Comparison of ENCODE assay signal across 19 cellular contexts in genomic region chr9:114884787-114885452, GRCh38. TPM values are rescaled to one million over a fixed set of nuclear protein-coding genes. Genes with fewer than 3 reads are reported as not detected.
A peak's percentile ranks its signal among the peaks of the same experiment; 100 is the strongest.
DNase-seq lines count a peak whose midpoint lies in the region; TF ChIP-seq lines count a peak whose summit lies in the region.
"Had no signal": no experiment of that assay in that cellular context is flagged by ENCODE, and none has a peak within 500 bp of the region (broad histone marks: within the 10 kb centered on the region; RNA-seq: fewer than 3 reads in every experiment).

No MANE protein-coding gene starts in this region.

- peak overlapping the region; percentile 41 for H3K27ac ChIP-seq in colonic mucosa
- peak overlapping the region; percentile 60 to 78 for H3K27ac ChIP-seq in liver (ENCODE audit: low read depth in 1 of 2, low read length in 2 of 2)
- H3K27ac ChIP-seq in urinary bladder (ENCODE audit: low read depth), result peak overlapping the region; percentile 68
- H3K27ac ChIP-seq: brain microvascular endothelial cell had no signal

- H3K9me3 ChIP-seq in colonic mucosa (no peaks in the 10 kb centered on the region), liver (ENCODE audit: control insufficient read depth in 4 of 4, low read length in 3 of 4) (no peaks in the 10 kb centered on the region)

- DNase-seq in activated naive CD4-positive, alpha-beta T cell treated with Interleukin-2 at 50 U/mL for 16 hours, result no peak
- peak; percentile 86 for DNase-seq in colonic mucosa
- no peak for DNase-seq in NK-92 (lab: John Stamatoyannopoulos, UW; ENCODE audit: unreplicated experiment)
- no peak for DNase-seq in activated CD4-positive, alpha-beta T cell treated with anti-CD3 and anti-CD28 coated beads, Interleukin-2, amount 50 U/mL, for 4 hours
- no peak for DNase-seq in HUDEP-2 (lab: John Stamatoyannopoulos, UW; ENCODE audit: unreplicated experiment in 76 of 76)
- DNase-seq: activated CD8-positive, alpha-beta memory T cell treated with anti-CD3 and anti-CD28 coated beads, Interleukin-2, amount 10 ng/mL, durations not matched to agents 7 days and 5 days; activated naive CD4-positive, alpha-beta T cell; brain microvascular endothelial cell; CD8-positive, alpha-beta T cell; glutamatergic neuron; KG1; kidney; naive thymus-derived CD4-positive, alpha-beta T cell; stimulated activated CD4-positive, alpha-beta T cell treated with anti-CD3 and anti-CD28 coated beads, Interleukin-1b, Interleukin-23, amount 100 ng/mL, for 48 hours had no signal

- intact Hi-C loops in colonic mucosa (cut with DNase I), result no loop called here

- H3K27me3 ChIP-seq in colonic mucosa, result no peaks in the 10 kb centered on the region
- H3K27me3 ChIP-seq in liver (ENCODE audit: control insufficient read depth in 4 of 4, insufficient read depth in 4 of 4, low read length in 3 of 4), result no peaks in the 10 kb centered on the region
- H3K27me3 ChIP-seq: brain microvascular endothelial cell had no signal

- peak overlapping the region; percentile 63 for H3K27ac Mint-ChIP-seq in activated naive CD4-positive, alpha-beta T cell treated with anti-CD3 and anti-CD28 coated beads, Interleukin-2, amount 50 U/mL, for 24 hours
- H3K27ac Mint-ChIP-seq: activated CD8-positive, alpha-beta memory T cell treated with anti-CD3 and anti-CD28 coated beads, Interleukin-2, amount 10 ng/mL, durations not matched to agents 7 days and 5 days; CD8-positive, alpha-beta T cell; naive thymus-derived CD4-positive, alpha-beta T cell had no signal

- H3K4me3 ChIP-seq in colonic mucosa (no peak overlapping the region), liver (ENCODE audit: low read depth in 1 of 3, low read length in 3 of 3) (peak overlapping the region in 1 of 3 donors; percentile 36), urinary bladder (ENCODE audit: low read depth, low read length) (no peak overlapping the region)
- H3K4me3 ChIP-seq: GM12878 had no signal

- H3K9me3 Mint-ChIP-seq in activated naive CD4-positive, alpha-beta T cell treated with anti-CD3 and anti-CD28 coated beads, Interleukin-2, amount 50 U/mL, for 24 hours, result peaks cover 6% of the 10 kb centered on the region

- no peaks in the 10 kb centered on the region for H3K27me3 Mint-ChIP-seq in activated naive CD4-positive, alpha-beta T cell treated with anti-CD3 and anti-CD28 coated beads, Interleukin-2, amount 50 U/mL, for 24 hours
- H3K27me3 Mint-ChIP-seq: activated CD8-positive, alpha-beta memory T cell treated with anti-CD3 and anti-CD28 coated beads, Interleukin-2, amount 10 ng/mL, durations not matched to agents 7 days and 5 days; naive thymus-derived CD4-positive, alpha-beta T cell had no signal

- no peak overlapping the region for H3K4me3 Mint-ChIP-seq in activated naive CD4-positive, alpha-beta T cell treated with anti-CD3 and anti-CD28 coated beads, Interleukin-2, amount 50 U/mL, for 24 hours
- H3K4me3 Mint-ChIP-seq: activated CD8-positive, alpha-beta memory T cell treated with anti-CD3 and anti-CD28 coated beads, Interleukin-2, amount 10 ng/mL, durations not matched to agents 7 days and 5 days; CD8-positive, alpha-beta T cell; naive thymus-derived CD4-positive, alpha-beta T cell had no signal

- no peak for TF ChIP-seq CTCF in colonic mucosa (IDR thresholded peaks at IDR 0.05)
- no peak for TF ChIP-seq CTCF in liver (IDR thresholded peaks at IDR 0.05; ENCODE audit: low read depth, low read length, missing input control)

- 36% methylated on average over 8 of the region's 8 CpGs for WGBS in liver
- 75% methylated on average over 8 of the region's 8 CpGs for WGBS in urinary bladder

- TF ChIP-seq RAD21 in liver (IDR thresholded peaks at IDR 0.05), result peak in 1 of 2 donors; percentile 38

- H3K4me1 ChIP-seq in colonic mucosa, result no peaks in the 10 kb centered on the region
- H3K4me1 ChIP-seq in liver (ENCODE audit: control insufficient read depth in 4 of 4, insufficient read depth in 4 of 4, low read length in 3 of 4), result peaks cover 13 to 30% (median 21%) of the 10 kb centered on the region in 4 donors
- no peaks in the 10 kb centered on the region for H3K4me1 ChIP-seq in urinary bladder (ENCODE audit: insufficient read depth)

- H3K4me1 Mint-ChIP-seq in activated naive CD4-positive, alpha-beta T cell treated with anti-CD3 and anti-CD28 coated beads, Interleukin-2, amount 50 U/mL, for 24 hours, result peaks cover 36% of the 10 kb centered on the region

- H3K36me3 Mint-ChIP-seq in activated naive CD4-positive, alpha-beta T cell treated with anti-CD3 and anti-CD28 coated beads, Interleukin-2, amount 50 U/mL, for 24 hours, result peaks cover 4% of the 10 kb centered on the region
- H3K36me3 Mint-ChIP-seq: CD8-positive, alpha-beta T cell had no signal

- H3K36me3 ChIP-seq in colonic mucosa (no peaks in the 10 kb centered on the region), liver (ENCODE audit: control insufficient read depth in 4 of 4, insufficient read depth in 3 of 4, low read depth in 1 of 4, low read length in 3 of 4) (no peaks in the 10 kb centered on the region), urinary bladder (ENCODE audit: insufficient read depth) (no peaks in the 10 kb centered on the region)
- H3K36me3 ChIP-seq: brain microvascular endothelial cell had no signal

- H3K9ac ChIP-seq in colonic mucosa (ENCODE audit: low read depth in 2 of 2, low read length in 2 of 2), result no peak overlapping the region
- H3K9ac ChIP-seq in liver (ENCODE audit: low read depth in 1 of 2, low read length in 2 of 2), result peak overlapping the region in 1 of 2 donors; percentile 65

TF ChIP-seq in liver, 16 proteins besides CTCF, POLR2A, EP300 and RAD21:
- TF ChIP-seq TAF1 (conservative IDR thresholded peaks at IDR 0.05) (no peak), YY1 (IDR thresholded peaks at IDR 0.05) (peak; percentile 62), HNF4A (conservative IDR thresholded peaks at IDR 0.05) (peak; percentile 74 to 77), EGR1 (IDR thresholded peaks at IDR 0.05; ENCODE audit: low read depth in 2 of 2) (peak in 1 of 2 donors; percentile 70), HNF4G (IDR thresholded peaks at IDR 0.05) (no peak), NR2F2 (IDR thresholded peaks at IDR 0.05) (no peak), SP1 (IDR thresholded peaks at IDR 0.05) (peak; percentile 64), ZBTB33 (IDR thresholded peaks at IDR 0.05) (peak; percentile 24), REST (IDR thresholded peaks at IDR 0.05) (no peak), FOXA2 (IDR thresholded peaks at IDR 0.05) (peak; percentile 43), FOXA1 (IDR thresholded peaks at IDR 0.05) (no peak), GABPA (IDR thresholded peaks at IDR 0.05 in 1 of 2, conservative IDR thresholded peaks at IDR 0.05 in 1 of 2) (peak; percentile 17 to 54), RXRA (IDR thresholded peaks at IDR 0.05) (peak; percentile 61 to 77), JUND (IDR thresholded peaks at IDR 0.05) (peak; percentile 19 to 68)
- TF ChIP-seq, protein P1, sequence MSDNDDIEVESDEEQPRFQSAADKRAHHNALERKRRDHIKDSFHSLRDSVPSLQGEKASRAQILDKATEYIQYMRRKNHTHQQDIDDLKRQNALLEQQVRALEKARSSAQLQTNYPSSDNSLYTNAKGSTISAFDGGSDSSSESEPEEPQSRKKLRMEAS (IDR thresholded peaks at IDR 0.05), result peak; percentile 86
- TF ChIP-seq, protein P2, sequence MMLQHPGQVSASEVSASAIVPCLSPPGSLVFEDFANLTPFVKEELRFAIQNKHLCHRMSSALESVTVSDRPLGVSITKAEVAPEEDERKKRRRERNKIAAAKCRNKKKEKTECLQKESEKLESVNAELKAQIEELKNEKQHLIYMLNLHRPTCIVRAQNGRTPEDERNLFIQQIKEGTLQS (IDR thresholded peaks at IDR 0.05), result peak; percentile 82

RNA-seq across cellular contexts. Expression of gene TNFSF8, which starts 45.5 kb away (rescaled TPM):
- total RNA-seq in colonic mucosa (under 1 TPM; 0.88 to 0.91 TPM), liver (1 to 10 TPM in 1 of 2 donors, under 1 TPM in 1; 0.28 to 1.4 TPM), urinary bladder (2.3 TPM)
- polyA plus RNA-seq in liver (under 1 TPM; 0.48 to 0.53 TPM), urinary bladder (1.4 TPM)
- total RNA-seq: A673 had no signal
